7 cellular contexts compared by ENCODE assay signal in the genomic region with DNA sequence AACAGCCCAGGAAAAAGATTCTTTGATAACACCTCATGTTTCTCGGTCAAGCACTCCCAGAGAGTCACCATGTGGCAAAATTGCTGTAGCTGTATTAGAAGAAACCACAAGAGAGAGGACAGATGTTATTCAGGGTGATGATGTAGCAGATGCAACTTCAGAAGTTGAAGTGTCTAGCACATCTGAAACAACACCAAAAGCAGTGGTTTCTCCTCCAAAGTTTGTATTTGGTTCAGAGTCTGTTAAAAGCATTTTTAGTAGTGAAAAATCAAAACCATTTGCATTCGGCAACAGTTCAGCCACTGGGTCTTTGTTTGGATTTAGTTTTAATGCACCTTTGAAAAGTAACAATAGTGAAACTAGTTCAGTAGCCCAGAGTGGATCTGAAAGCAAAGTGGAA. TPM values are rescaled to one million over a fixed set of nuclear protein-coding genes. Genes with fewer than 3 reads are reported as not detected.
DNase-seq lines count a peak whose midpoint lies in the region; ATAC-seq and TF ChIP-seq lines count a peak whose summit lies in the region.
"Not testable (repeated sequence)": the region's sequence is repeated elsewhere in the genome, so short reads cannot be mapped to it uniquely, and the experiment has no call there.

No MANE protein-coding gene starts in this region.

- peaks cover 11% of the 10 kb centered on the region for H3K4me1 Mint-ChIP-seq in T-helper 17 cell
- peaks cover 16% of the 10 kb centered on the region for H3K4me1 Mint-ChIP-seq in activated CD4-positive, alpha-beta memory T cell treated with anti-CD3 and anti-CD28 coated beads, Interleukin-2, amount 10 ng/mL, durations not matched to agents 7 days and 5 days
- peaks cover 19% of the 10 kb centered on the region for H3K4me1 Mint-ChIP-seq in activated naive CD4-positive, alpha-beta T cell treated with anti-CD3 and anti-CD28 coated beads, Interleukin-2, amount 10 ng/mL, durations not matched to agents 7 days and 5 days
- H3K4me1 Mint-ChIP-seq in stimulated activated naive CD8-positive, alpha-beta T cell treated with anti-CD3 and anti-CD28 coated beads, Interleukin-15, Interleukin-2, amounts not matched to agents 100 ng/mL and 50 ng/mL, for 24 hours (ENCODE audit: low read depth): not testable (repeated sequence)

- H3K9ac ChIP-seq in DND-41 (ENCODE audit: low read depth, low read length) (peak overlapping the region; percentile 65), KMS-11 (peak overlapping the region; percentile 25; the same call in 1 of the 2 replicates), MM.1S (ENCODE audit: low read length) (peak overlapping the region; percentile 50; the same call in 1 of the 2 replicates)

- DNase-seq in DND-41 (peak; percentile 50), MM.1S (peak; percentile 73)
- not testable (repeated sequence) for DNase-seq in T-helper 17 cell; activated CD4-positive, alpha-beta memory T cell treated with anti-CD3 and anti-CD28 coated beads, Interleukin-2, amount 10 ng/mL, durations not matched to agents 7 days and 5 days; activated naive CD4-positive, alpha-beta T cell treated with anti-CD3 and anti-CD28 coated beads, Interleukin-2, amount 10 ng/mL, durations not matched to agents 7 days and 5 days

- H3K27me3 Mint-ChIP-seq in T-helper 17 cell; activated CD4-positive, alpha-beta memory T cell treated with anti-CD3 and anti-CD28 coated beads, Interleukin-2, amount 10 ng/mL, durations not matched to agents 7 days and 5 days; activated naive CD4-positive, alpha-beta T cell treated with anti-CD3 and anti-CD28 coated beads, Interleukin-2, amount 10 ng/mL, durations not matched to agents 7 days and 5 days; stimulated activated naive CD8-positive, alpha-beta T cell treated with anti-CD3 and anti-CD28 coated beads, Interleukin-15, Interleukin-2, amounts not matched to agents 100 ng/mL and 50 ng/mL, for 24 hours: not testable (repeated sequence)

- H3K36me3 Mint-ChIP-seq in T-helper 17 cell (ENCODE audit: low read depth): peaks cover 15% of the 10 kb centered on the region
- H3K36me3 Mint-ChIP-seq in activated CD4-positive, alpha-beta memory T cell treated with anti-CD3 and anti-CD28 coated beads, Interleukin-2, amount 10 ng/mL, durations not matched to agents 7 days and 5 days (ENCODE audit: low read depth): peaks cover 67% of the 10 kb centered on the region
- H3K36me3 Mint-ChIP-seq in activated naive CD4-positive, alpha-beta T cell treated with anti-CD3 and anti-CD28 coated beads, Interleukin-2, amount 10 ng/mL, durations not matched to agents 7 days and 5 days: peaks cover 67% of the 10 kb centered on the region
- peaks cover 70% of the 10 kb centered on the region for H3K36me3 Mint-ChIP-seq in stimulated activated naive CD8-positive, alpha-beta T cell treated with anti-CD3 and anti-CD28 coated beads, Interleukin-15, Interleukin-2, amounts not matched to agents 100 ng/mL and 50 ng/mL, for 24 hours (ENCODE audit: low read depth)

- not testable (repeated sequence) for ATAC-seq in DND-41 (ENCODE audit: insufficient read depth, low read depth); T-helper 17 cell

- TF ChIP-seq CTCF in DND-41 (IDR thresholded peaks at IDR 0.05; ENCODE audit: borderline replicate concordance, extremely low read depth, low read length, poor library complexity, severe bottlenecking); KMS-11 (conservative IDR thresholded peaks at IDR 0.05; ENCODE audit: low read depth, low read length); MM.1S (IDR thresholded peaks at IDR 0.05; ENCODE audit: low read length): not testable (repeated sequence)

- CTCF ChIA-PET in activated CD4-positive, alpha-beta memory T cell treated with anti-CD3 and anti-CD28 coated beads, Interleukin-2, amount 10 ng/mL, durations not matched to agents 7 days and 5 days (lab: Charles Lee); activated naive CD4-positive, alpha-beta T cell treated with anti-CD3 and anti-CD28 coated beads, Interleukin-2, amount 10 ng/mL, durations not matched to agents 7 days and 5 days (lab: Charles Lee): not testable (repeated sequence)

- peaks cover 72% of the 10 kb centered on the region for H3K79me2 ChIP-seq in DND-41 (ENCODE audit: insufficient read depth, low read length)
- not testable (repeated sequence) for H3K79me2 ChIP-seq in KMS-11 (ENCODE audit: insufficient read depth, low read depth); MM.1S (ENCODE audit: low read length)

- H3K9me2 ChIP-seq in MM.1S (replicated peaks; ENCODE audit: insufficient read depth, low read length): not testable (repeated sequence)

- H3K4me2 ChIP-seq in DND-41 (ENCODE audit: insufficient read depth, low read length): peak overlapping the region; percentile 63
- peak overlapping the region; percentile 93; the same call in 1 of the 2 replicates for H3K4me2 ChIP-seq in KMS-11
- peak overlapping the region; percentile 81; the same call in 1 of the 2 replicates for H3K4me2 ChIP-seq in MM.1S (ENCODE audit: low read depth, low read length)

- H3K27ac ChIP-seq in DND-41 (ENCODE audit: low read length) (peak overlapping the region; percentile 88), KMS-11 (peak overlapping the region; percentile 87), MM.1S (ENCODE audit: low read length) (peak overlapping the region; percentile 88)

- not testable (repeated sequence) for H3K27me3 ChIP-seq in DND-41 (ENCODE audit: insufficient read depth, low read length, poor library complexity); KMS-11 (ENCODE audit: insufficient read depth, low read depth); MM.1S (replicated peaks; ENCODE audit: insufficient read depth, low read length)

- H3K9me3 Mint-ChIP-seq in activated CD4-positive, alpha-beta memory T cell treated with anti-CD3 and anti-CD28 coated beads, Interleukin-2, amount 10 ng/mL, durations not matched to agents 7 days and 5 days; activated naive CD4-positive, alpha-beta T cell treated with anti-CD3 and anti-CD28 coated beads, Interleukin-2, amount 10 ng/mL, durations not matched to agents 7 days and 5 days; stimulated activated naive CD8-positive, alpha-beta T cell treated with anti-CD3 and anti-CD28 coated beads, Interleukin-15, Interleukin-2, amounts not matched to agents 100 ng/mL and 50 ng/mL, for 24 hours: not testable (repeated sequence)

- H3F3A ChIP-seq in MM.1S (ENCODE audit: insufficient read depth, low read length): not testable (repeated sequence)

- H3K4me1 ChIP-seq in DND-41 (ENCODE audit: insufficient read depth, low read length): peaks cover 84% of the 10 kb centered on the region
- H3K4me1 ChIP-seq in KMS-11 (ENCODE audit: low read depth, poor library complexity, severe bottlenecking): peaks cover 44% of the 10 kb centered on the region
- not testable (repeated sequence) for H3K4me1 ChIP-seq in MM.1S (ENCODE audit: low read length)

- peaks cover 63% of the 10 kb centered on the region for H3K36me3 ChIP-seq in DND-41 (ENCODE audit: insufficient read depth, low read length)
- not testable (repeated sequence) for H3K36me3 ChIP-seq in KMS-11 (ENCODE audit: insufficient read depth)
- peaks cover 29% of the 10 kb centered on the region for H3K36me3 ChIP-seq in MM.1S (replicated peaks; ENCODE audit: insufficient read depth, low read length)

- POLR2A ChIA-PET in activated CD4-positive, alpha-beta memory T cell treated with anti-CD3 and anti-CD28 coated beads, Interleukin-2, amount 10 ng/mL, durations not matched to agents 7 days and 5 days (lab: Charles Lee): not testable (repeated sequence)

- H3K4me3 ChIP-seq in DND-41 (ENCODE audit: low read depth in 1 of 2, low read length in 2 of 2): peak overlapping the region; percentile 19 to 59; a peak in 3 of 4 replicates
- H3K4me3 ChIP-seq in KMS-11 (IDR thresholded peaks at IDR 0.05; ENCODE audit: insufficient read depth, low read depth, low read length): not testable (repeated sequence)
- peak overlapping the region; percentile 35; the same call in 1 of the 2 replicates for H3K4me3 ChIP-seq in MM.1S (ENCODE audit: low read length)

- not testable (repeated sequence) for H4K20me1 ChIP-seq in DND-41 (ENCODE audit: insufficient read depth, low read length); KMS-11 (ENCODE audit: insufficient read depth); MM.1S (ENCODE audit: insufficient read depth, low read length)

- H3K27ac Mint-ChIP-seq in T-helper 17 cell: peak overlapping the region; percentile 49
- H3K27ac Mint-ChIP-seq in activated CD4-positive, alpha-beta memory T cell treated with anti-CD3 and anti-CD28 coated beads, Interleukin-2, amount 10 ng/mL, durations not matched to agents 7 days and 5 days: peak overlapping the region; percentile 44
- peak overlapping the region; percentile 56 for H3K27ac Mint-ChIP-seq in activated naive CD4-positive, alpha-beta T cell treated with anti-CD3 and anti-CD28 coated beads, Interleukin-2, amount 10 ng/mL, durations not matched to agents 7 days and 5 days
- peak overlapping the region; percentile 28 for H3K27ac Mint-ChIP-seq in stimulated activated naive CD8-positive, alpha-beta T cell treated with anti-CD3 and anti-CD28 coated beads, Interleukin-15, Interleukin-2, amounts not matched to agents 100 ng/mL and 50 ng/mL, for 24 hours

- not testable (repeated sequence) for H2AFZ ChIP-seq in DND-41 (ENCODE audit: low read depth, low read length); KMS-11 (ENCODE audit: low read depth); MM.1S (ENCODE audit: low read length)

- not testable (repeated sequence) for H3K9me3 ChIP-seq in DND-41 (ENCODE audit: insufficient read depth, low read length, severe bottlenecking); MM.1S (replicated peaks; ENCODE audit: insufficient read depth, low read length); T-helper 17 cell (ENCODE audit: control insufficient read depth, low read length, poor library complexity, severe bottlenecking)

- peak overlapping the region; percentile 25 for H3K4me3 Mint-ChIP-seq in T-helper 17 cell
- not testable (repeated sequence) for H3K4me3 Mint-ChIP-seq in activated CD4-positive, alpha-beta memory T cell treated with anti-CD3 and anti-CD28 coated beads, Interleukin-2, amount 10 ng/mL, durations not matched to agents 7 days and 5 days; activated naive CD4-positive, alpha-beta T cell treated with anti-CD3 and anti-CD28 coated beads, Interleukin-2, amount 10 ng/mL, durations not matched to agents 7 days and 5 days; stimulated activated naive CD8-positive, alpha-beta T cell treated with anti-CD3 and anti-CD28 coated beads, Interleukin-15, Interleukin-2, amounts not matched to agents 100 ng/mL and 50 ng/mL, for 24 hours

RNA-seq across cellular contexts. Expression of a gene that starts 18.7 kb away (rescaled TPM):
- 1 to 10 TPM; 2.2 to 4.1 TPM for total RNA-seq in T-helper 17 cell
- total RNA-seq in activated CD4-positive, alpha-beta memory T cell treated with anti-CD3 and anti-CD28 coated beads, Interleukin-2, amount 10 ng/mL, durations not matched to agents 7 days and 5 days: 1 to 10 TPM; 7.7 to 9.1 TPM

RNA-seq across cellular contexts. Expression of a gene that starts 48.6 kb away (rescaled TPM):
- 100 to 1,000 TPM; 137 to 140 TPM for total RNA-seq in T-helper 17 cell
- 10 to 100 TPM; 51.1 to 58.9 TPM for total RNA-seq in activated CD4-positive, alpha-beta memory T cell treated with anti-CD3 and anti-CD28 coated beads, Interleukin-2, amount 10 ng/mL, durations not matched to agents 7 days and 5 days
